21 cellular contexts compared by ENCODE assay signal in the genomic region with DNA sequence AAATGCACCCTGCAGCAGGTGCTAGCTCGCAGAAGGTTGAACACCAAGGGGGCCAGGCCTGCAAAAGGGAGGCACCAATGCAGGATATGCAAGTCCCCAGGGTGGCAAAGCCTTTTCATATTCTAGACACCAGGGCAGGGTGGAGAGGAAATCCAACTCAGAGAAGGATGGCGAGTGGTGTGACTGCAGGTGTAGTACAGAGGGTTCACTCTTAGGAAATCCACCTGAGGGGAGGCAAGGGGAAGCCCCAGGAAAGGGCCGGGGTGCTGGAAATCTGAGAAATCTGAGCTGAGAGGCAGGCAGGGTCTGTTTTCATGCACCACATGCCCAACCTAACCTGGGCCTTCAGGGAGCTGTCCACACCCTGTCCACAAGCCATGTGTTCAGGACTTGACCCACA.
"Had no signal": no experiment of that assay in that cellular context is flagged by ENCODE, and none has a peak within 500 bp of the region (broad histone marks: within the 10 kb centered on the region; RNA-seq: fewer than 3 reads in every experiment).

No MANE protein-coding gene starts in this region.

- H3K36me3 Mint-ChIP-seq: activated CD4-positive, alpha-beta memory T cell treated with anti-CD3 and anti-CD28 coated beads for 36 hours; activated naive CD8-positive, alpha-beta T cell had no signal

- H3K9me3 Mint-ChIP-seq: central memory CD8-positive, alpha-beta T cell had no signal

- H3K4me3 Mint-ChIP-seq: activated CD4-positive, alpha-beta memory T cell treated with anti-CD3 and anti-CD28 coated beads for 36 hours; activated naive CD8-positive, alpha-beta T cell; activated T-cell treated with anti-CD3 and anti-CD28 coated beads, Interleukin-2, amount 50 U/mL, for 4 hours; activated T-helper 17 cell treated with anti-CD3 and anti-CD28 coated beads, Interleukin-2, amount 50 U/mL, for 72 hours; central memory CD8-positive, alpha-beta T cell had no signal

- H3K27ac ChIP-seq: brain microvascular endothelial cell, epithelial cell of prostate had no signal

- ATAC-seq: activated T-cell treated with anti-CD3 and anti-CD28 coated beads, Interleukin-2, amount 50 U/mL, for 4 hours; activated T-helper 17 cell treated with anti-CD3 and anti-CD28 coated beads, Interleukin-2, amount 50 U/mL, for 72 hours had no signal

- DNase-seq: activated CD4-positive, alpha-beta memory T cell treated with anti-CD3 and anti-CD28 coated beads for 36 hours; activated CD4-positive, alpha-beta T cell treated with anti-CD3 and anti-CD28 coated beads for 1 hour; activated CD4-positive, alpha-beta T cell treated with anti-CD3 and anti-CD28 coated beads for 4 hours; activated effector memory CD4-positive, alpha-beta T cell treated with Interleukin-2 at 50 U/mL for 16 hours; activated gamma-delta T cell treated with Interleukin-2 at 50 U/mL for 16 hours; activated naive CD4-positive, alpha-beta T cell treated with anti-CD3 and anti-CD28 coated beads, Interleukin-2, amount 50 U/mL, for 16 hours; activated naive CD4-positive, alpha-beta T cell treated with Interleukin-2 at 50 U/mL for 16 hours; activated T-cell treated with anti-CD3 and anti-CD28 coated beads, Interleukin-2, amount 50 U/mL, for 4 hours; amniotic stem cell; anterior cingulate cortex; brain microvascular endothelial cell; cortex of kidney; dermis blood vessel endothelial cell; effector CD4-positive, alpha-beta T cell; foreskin fibroblast; head of caudate nucleus; T-helper 2 cell had no signal

- H3K27ac Mint-ChIP-seq: activated CD4-positive, alpha-beta memory T cell treated with anti-CD3 and anti-CD28 coated beads for 36 hours; activated naive CD8-positive, alpha-beta T cell; activated T-helper 17 cell treated with anti-CD3 and anti-CD28 coated beads, Interleukin-2, amount 50 U/mL, for 72 hours had no signal

- H3K4me1 Mint-ChIP-seq: activated T-helper 17 cell treated with anti-CD3 and anti-CD28 coated beads, Interleukin-2, amount 50 U/mL, for 72 hours; central memory CD8-positive, alpha-beta T cell had no signal
